1 cellular context compared by ENCODE assay signal in the genomic region with DNA sequence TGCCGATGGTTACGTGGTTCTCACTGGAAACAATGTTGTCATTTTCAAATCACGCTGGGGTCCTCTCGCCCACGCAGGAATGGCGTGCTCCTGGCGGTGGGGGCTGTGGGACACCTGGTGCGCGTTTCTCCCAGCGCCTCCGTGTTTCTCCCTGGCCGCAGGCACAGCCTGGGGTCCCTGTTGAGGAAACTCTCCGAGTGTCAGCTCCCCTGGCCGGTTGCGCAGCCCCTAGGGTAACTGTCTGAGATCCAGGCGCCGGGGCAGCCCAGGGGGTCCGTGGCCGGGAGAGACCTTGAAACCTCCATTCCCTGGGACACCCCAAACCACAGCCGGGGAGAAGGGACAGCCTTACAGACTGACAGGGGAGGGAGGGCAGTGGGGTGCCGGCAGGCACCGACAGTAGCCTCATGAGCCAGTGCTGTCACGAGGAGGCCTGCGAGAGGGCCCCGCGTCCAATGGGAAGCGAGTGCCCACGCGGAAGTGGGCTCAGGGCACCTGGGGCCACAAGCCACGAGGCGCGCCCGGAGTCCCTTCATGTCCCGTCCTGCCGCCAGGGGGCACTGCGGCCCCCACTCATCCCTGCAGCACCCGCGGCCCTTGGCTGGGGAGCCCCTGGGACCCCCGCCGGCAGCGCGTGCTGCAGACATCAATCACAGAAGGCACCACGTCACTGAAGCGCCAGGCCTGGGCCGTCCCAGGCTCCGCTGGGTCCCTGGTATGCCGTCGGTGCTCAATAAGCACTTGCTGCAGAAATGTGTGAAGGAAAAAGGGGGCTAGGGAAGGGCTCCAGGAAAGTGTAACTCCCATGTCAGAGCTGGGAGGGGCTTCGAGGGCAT.
TF ChIP-seq lines count a peak whose summit lies in the region.

No MANE protein-coding gene starts in this region.

TF ChIP-seq in HEK293, 187 proteins besides CTCF, POLR2A, EP300 and RAD21 (continues in another document):
- TF ChIP-seq, protein P1, sequence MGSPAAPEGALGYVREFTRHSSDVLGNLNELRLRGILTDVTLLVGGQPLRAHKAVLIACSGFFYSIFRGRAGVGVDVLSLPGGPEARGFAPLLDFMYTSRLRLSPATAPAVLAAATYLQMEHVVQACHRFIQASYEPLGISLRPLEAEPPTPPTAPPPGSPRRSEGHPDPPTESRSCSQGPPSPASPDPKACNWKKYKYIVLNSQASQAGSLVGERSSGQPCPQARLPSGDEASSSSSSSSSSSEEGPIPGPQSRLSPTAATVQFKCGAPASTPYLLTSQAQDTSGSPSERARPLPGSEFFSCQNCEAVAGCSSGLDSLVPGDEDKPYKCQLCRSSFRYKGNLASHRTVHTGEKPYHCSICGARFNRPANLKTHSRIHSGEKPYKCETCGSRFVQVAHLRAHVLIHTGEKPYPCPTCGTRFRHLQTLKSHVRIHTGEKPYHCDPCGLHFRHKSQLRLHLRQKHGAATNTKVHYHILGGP (tag by site-specific recombination; IDR thresholded peaks at IDR 0.05), result no peak
- TF ChIP-seq ZBTB48 (tag by site-specific recombination; IDR thresholded peaks at IDR 0.05), result peak; percentile 93; the same call in 1 of the 2 replicates
- TF ChIP-seq, protein P2, sequence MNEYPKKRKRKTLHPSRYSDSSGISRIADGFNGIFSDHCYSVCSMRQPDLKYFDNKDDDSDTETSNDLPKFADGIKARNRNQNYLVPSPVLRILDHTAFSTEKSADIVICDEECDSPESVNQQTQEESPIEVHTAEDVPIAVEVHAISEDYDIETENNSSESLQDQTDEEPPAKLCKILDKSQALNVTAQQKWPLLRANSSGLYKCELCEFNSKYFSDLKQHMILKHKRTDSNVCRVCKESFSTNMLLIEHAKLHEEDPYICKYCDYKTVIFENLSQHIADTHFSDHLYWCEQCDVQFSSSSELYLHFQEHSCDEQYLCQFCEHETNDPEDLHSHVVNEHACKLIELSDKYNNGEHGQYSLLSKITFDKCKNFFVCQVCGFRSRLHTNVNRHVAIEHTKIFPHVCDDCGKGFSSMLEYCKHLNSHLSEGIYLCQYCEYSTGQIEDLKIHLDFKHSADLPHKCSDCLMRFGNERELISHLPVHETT (tag by site-specific recombination; IDR thresholded peaks at IDR 0.05), result 0 out of 2 replicates have a peak, but pooled peaks have one; percentile 44
- TF ChIP-seq ZNF48 (tag by site-specific recombination; IDR thresholded peaks at IDR 0.05), result no peak
- TF ChIP-seq ZNF391 (tag by site-specific recombination; IDR thresholded peaks at IDR 0.05; ENCODE audit: borderline replicate concordance, low read depth), result peak; percentile 42; the same call in 1 of the 2 replicates
- TF ChIP-seq EGR2 (tag by site-specific recombination; IDR thresholded peaks at IDR 0.05; ENCODE audit: low read depth), result peak; percentile 43
- TF ChIP-seq ZBTB1 (tag by site-specific recombination; IDR thresholded peaks at IDR 0.05), result no peak
- no peak for TF ChIP-seq ZNF266 (tag by site-specific recombination; IDR thresholded peaks at IDR 0.05; ENCODE audit: low read depth)
- TF ChIP-seq, protein P3, sequence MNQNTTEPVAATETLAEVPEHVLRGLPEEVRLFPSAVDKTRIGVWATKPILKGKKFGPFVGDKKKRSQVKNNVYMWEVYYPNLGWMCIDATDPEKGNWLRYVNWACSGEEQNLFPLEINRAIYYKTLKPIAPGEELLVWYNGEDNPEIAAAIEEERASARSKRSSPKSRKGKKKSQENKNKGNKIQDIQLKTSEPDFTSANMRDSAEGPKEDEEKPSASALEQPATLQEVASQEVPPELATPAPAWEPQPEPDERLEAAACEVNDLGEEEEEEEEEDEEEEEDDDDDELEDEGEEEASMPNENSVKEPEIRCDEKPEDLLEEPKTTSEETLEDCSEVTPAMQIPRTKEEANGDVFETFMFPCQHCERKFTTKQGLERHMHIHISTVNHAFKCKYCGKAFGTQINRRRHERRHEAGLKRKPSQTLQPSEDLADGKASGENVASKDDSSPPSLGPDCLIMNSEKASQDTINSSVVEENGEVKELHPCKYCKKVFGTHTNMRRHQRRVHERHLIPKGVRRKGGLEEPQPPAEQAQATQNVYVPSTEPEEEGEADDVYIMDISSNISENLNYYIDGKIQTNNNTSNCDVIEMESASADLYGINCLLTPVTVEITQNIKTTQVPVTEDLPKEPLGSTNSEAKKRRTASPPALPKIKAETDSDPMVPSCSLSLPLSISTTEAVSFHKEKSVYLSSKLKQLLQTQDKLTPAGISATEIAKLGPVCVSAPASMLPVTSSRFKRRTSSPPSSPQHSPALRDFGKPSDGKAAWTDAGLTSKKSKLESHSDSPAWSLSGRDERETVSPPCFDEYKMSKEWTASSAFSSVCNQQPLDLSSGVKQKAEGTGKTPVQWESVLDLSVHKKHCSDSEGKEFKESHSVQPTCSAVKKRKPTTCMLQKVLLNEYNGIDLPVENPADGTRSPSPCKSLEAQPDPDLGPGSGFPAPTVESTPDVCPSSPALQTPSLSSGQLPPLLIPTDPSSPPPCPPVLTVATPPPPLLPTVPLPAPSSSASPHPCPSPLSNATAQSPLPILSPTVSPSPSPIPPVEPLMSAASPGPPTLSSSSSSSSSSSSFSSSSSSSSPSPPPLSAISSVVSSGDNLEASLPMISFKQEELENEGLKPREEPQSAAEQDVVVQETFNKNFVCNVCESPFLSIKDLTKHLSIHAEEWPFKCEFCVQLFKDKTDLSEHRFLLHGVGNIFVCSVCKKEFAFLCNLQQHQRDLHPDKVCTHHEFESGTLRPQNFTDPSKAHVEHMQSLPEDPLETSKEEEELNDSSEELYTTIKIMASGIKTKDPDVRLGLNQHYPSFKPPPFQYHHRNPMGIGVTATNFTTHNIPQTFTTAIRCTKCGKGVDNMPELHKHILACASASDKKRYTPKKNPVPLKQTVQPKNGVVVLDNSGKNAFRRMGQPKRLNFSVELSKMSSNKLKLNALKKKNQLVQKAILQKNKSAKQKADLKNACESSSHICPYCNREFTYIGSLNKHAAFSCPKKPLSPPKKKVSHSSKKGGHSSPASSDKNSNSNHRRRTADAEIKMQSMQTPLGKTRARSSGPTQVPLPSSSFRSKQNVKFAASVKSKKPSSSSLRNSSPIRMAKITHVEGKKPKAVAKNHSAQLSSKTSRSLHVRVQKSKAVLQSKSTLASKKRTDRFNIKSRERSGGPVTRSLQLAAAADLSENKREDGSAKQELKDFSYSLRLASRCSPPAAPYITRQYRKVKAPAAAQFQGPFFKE (tag by site-specific recombination; IDR thresholded peaks at IDR 0.05; ENCODE audit: borderline replicate concordance), result no peak
- TF ChIP-seq ZNF133 (tag by site-specific recombination; IDR thresholded peaks at IDR 0.05), result no peak
- TF ChIP-seq SP7 (tag by site-specific recombination; IDR thresholded peaks at IDR 0.05), result peak; percentile 62
- no peak for TF ChIP-seq ZNF132 (tag by site-specific recombination; IDR thresholded peaks at IDR 0.05; ENCODE audit: borderline replicate concordance)
- peak; percentile 76; the same call in 1 of the 2 replicates for TF ChIP-seq ZNF610 (tag by site-specific recombination; IDR thresholded peaks at IDR 0.05; ENCODE audit: borderline replicate concordance)
- TF ChIP-seq ZSCAN30 (tag by site-specific recombination; IDR thresholded peaks at IDR 0.05), result peak; percentile 88
- TF ChIP-seq ZNF114 (tag by site-specific recombination; IDR thresholded peaks at IDR 0.05), result no peak
- TF ChIP-seq ZNF76 (tag by site-specific recombination; IDR thresholded peaks at IDR 0.05; ENCODE audit: borderline replicate concordance, low read depth), result peak; percentile 90
- TF ChIP-seq SCRT1 (tag by site-specific recombination; IDR thresholded peaks at IDR 0.05; ENCODE audit: borderline replicate concordance), result no peak
- TF ChIP-seq TCF7L2 (IDR thresholded peaks at IDR 0.05; ENCODE audit: borderline replicate concordance, low read depth, low read length), result no peak
- TF ChIP-seq ZFP37 (tag by site-specific recombination; IDR thresholded peaks at IDR 0.05), result 0 out of 2 replicates have a peak, but pooled peaks have one; percentile 45
- no peak for TF ChIP-seq ZNF658 (tag by site-specific recombination; IDR thresholded peaks at IDR 0.05)
- TF ChIP-seq, protein P4, sequence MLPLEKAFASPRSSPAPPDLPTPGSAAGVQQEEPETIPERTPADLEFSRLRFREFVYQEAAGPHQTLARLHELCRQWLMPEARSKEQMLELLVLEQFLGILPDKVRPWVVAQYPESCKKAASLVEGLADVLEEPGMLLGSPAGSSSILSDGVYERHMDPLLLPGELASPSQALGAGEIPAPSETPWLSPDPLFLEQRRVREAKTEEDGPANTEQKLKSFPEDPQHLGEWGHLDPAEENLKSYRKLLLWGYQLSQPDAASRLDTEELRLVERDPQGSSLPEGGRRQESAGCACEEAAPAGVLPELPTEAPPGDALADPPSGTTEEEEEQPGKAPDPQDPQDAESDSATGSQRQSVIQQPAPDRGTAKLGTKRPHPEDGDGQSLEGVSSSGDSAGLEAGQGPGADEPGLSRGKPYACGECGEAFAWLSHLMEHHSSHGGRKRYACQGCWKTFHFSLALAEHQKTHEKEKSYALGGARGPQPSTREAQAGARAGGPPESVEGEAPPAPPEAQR (tag by site-specific recombination; IDR thresholded peaks at IDR 0.05), result no peak
- TF ChIP-seq ZNF654 (tag by site-specific recombination; IDR thresholded peaks at IDR 0.05; ENCODE audit: low read depth), result no peak
- TF ChIP-seq YY2 (tag by site-specific recombination; IDR thresholded peaks at IDR 0.05), result no peak
- TF ChIP-seq ZNF423 (tag by site-specific recombination; IDR thresholded peaks at IDR 0.05), result peak; percentile 49; the same call in 1 of the 2 replicates
- TF ChIP-seq ZNF501 (tag by site-specific recombination; IDR thresholded peaks at IDR 0.05), result no peak
- TF ChIP-seq ZNF677 (tag by site-specific recombination; IDR thresholded peaks at IDR 0.05), result no peak
- no peak; the same call in 1 of the 2 replicates for TF ChIP-seq ZNF777 (tag by site-specific recombination; IDR thresholded peaks at IDR 0.05; ENCODE audit: borderline replicate concordance)
- TF ChIP-seq, protein P5, sequence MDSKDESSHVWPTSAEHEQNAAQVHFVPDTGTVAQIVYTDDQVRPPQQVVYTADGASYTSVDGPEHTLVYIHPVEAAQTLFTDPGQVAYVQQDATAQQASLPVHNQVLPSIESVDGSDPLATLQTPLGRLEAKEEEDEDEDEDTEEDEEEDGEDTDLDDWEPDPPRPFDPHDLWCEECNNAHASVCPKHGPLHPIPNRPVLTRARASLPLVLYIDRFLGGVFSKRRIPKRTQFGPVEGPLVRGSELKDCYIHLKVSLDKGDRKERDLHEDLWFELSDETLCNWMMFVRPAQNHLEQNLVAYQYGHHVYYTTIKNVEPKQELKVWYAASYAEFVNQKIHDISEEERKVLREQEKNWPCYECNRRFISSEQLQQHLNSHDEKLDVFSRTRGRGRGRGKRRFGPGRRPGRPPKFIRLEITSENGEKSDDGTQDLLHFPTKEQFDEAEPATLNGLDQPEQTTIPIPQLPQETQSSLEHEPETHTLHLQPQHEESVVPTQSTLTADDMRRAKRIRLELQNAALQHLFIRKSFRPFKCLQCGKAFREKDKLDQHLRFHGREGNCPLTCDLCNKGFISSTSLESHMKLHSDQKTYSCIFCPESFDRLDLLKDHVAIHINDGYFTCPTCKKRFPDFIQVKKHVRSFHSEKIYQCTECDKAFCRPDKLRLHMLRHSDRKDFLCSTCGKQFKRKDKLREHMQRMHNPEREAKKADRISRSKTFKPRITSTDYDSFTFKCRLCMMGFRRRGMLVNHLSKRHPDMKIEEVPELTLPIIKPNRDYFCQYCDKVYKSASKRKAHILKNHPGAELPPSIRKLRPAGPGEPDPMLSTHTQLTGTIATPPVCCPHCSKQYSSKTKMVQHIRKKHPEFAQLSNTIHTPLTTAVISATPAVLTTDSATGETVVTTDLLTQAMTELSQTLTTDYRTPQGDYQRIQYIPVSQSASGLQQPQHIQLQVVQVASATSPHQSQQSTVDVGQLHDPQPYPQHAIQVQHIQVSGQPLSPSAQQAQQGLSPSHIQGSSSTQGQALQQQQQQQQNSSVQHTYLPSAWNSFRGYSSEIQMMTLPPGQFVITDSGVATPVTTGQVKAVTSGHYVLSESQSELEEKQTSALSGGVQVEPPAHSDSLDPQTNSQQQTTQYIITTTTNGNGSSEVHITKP (tag by site-specific recombination; IDR thresholded peaks at IDR 0.05), result no peak
- TF ChIP-seq, protein P6, sequence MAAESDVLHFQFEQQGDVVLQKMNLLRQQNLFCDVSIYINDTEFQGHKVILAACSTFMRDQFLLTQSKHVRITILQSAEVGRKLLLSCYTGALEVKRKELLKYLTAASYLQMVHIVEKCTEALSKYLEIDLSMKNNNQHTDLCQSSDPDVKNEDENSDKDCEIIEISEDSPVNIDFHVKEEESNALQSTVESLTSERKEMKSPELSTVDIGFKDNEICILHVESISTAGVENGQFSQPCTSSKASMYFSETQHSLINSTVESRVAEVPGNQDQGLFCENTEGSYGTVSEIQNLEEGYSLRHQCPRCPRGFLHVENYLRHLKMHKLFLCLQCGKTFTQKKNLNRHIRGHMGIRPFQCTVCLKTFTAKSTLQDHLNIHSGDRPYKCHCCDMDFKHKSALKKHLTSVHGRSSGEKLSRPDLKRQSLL (tag by site-specific recombination; IDR thresholded peaks at IDR 0.05), result 0 out of 2 replicates have a peak, but pooled peaks have one; percentile 21
- no peak for TF ChIP-seq ZNF621 (tag by site-specific recombination; IDR thresholded peaks at IDR 0.05)
- TF ChIP-seq ZNF138 (tag by site-specific recombination; IDR thresholded peaks at IDR 0.05; ENCODE audit: borderline replicate concordance), result no peak
- TF ChIP-seq, protein P7, sequence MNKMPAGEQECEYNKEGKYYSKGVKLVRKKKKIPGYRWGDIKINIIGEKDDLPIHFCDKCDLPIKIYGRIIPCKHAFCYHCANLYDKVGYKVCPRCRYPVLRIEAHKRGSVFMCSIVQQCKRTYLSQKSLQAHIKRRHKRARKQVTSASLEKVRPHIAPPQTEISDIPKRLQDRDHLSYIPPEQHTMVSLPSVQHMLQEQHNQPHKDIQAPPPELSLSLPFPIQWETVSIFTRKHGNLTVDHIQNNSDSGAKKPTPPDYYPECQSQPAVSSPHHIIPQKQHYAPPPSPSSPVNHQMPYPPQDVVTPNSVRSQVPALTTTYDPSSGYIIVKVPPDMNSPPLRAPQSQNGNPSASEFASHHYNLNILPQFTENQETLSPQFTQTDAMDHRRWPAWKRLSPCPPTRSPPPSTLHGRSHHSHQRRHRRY (tag by site-specific recombination; IDR thresholded peaks at IDR 0.05), result no peak
- TF ChIP-seq, protein P8, sequence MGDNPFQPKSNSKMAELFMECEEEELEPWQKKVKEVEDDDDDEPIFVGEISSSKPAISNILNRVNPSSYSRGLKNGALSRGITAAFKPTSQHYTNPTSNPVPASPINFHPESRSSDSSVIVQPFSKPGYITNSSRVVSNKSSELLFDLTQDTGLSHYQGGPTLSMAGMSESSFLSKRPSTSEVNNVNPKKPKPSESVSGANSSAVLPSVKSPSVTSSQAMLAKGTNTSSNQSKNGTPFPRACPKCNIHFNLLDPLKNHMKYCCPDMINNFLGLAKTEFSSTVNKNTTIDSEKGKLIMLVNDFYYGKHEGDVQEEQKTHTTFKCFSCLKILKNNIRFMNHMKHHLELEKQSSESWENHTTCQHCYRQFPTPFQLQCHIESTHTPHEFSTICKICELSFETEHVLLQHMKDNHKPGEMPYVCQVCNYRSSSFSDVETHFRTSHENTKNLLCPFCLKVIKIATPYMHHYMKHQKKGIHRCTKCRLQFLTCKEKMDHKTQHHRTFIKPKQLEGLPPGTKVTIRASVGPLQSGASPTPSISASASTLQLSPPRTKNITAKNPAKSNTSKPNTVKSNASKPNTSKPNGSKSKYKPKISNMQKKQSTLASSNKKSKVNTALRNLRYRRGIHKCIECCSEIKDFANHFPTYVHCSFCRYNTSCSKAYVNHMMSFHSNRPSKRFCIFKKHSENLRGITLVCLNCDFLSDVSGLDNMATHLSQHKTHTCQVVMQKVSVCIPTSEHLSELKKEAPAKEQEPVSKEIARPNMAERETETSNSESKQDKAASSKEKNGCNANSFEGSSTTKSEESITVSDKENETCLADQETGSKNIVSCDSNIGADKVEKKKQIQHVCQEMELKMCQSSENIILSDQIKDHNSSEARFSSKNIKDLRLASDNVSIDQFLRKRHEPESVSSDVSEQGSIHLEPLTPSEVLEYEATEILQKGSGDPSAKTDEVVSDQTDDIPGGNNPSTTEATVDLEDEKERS (tag by site-specific recombination; IDR thresholded peaks at IDR 0.05), result no peak
